In genomic region chr6:49463612-49463967, GRCh38 we compare ENCODE assay signal across 8 cellular contexts. TPM values are rescaled to one million over a fixed set of nuclear protein-coding genes. Genes with fewer than 3 reads are reported as not detected.
A peak's percentile ranks its signal among the peaks of the same experiment; 100 is the strongest.
DNase-seq lines count a peak whose midpoint lies in the region; ATAC-seq and TF ChIP-seq lines count a peak whose summit lies in the region.

No MANE protein-coding gene starts in this region.

- TF ChIP-seq CTCF in GM12864 (IDR thresholded peaks at IDR 0.05; ENCODE audit: low read depth, low read length, missing control alignments): no peak
- TF ChIP-seq CTCF in WTC11 (IDR thresholded peaks at IDR 0.05): no peak
- no peak for TF ChIP-seq CTCF in thoracic aorta (IDR thresholded peaks at IDR 0.05)

- H3K27ac ChIP-seq in iPS-20b (ENCODE audit: low read length) (peak overlapping the region; percentile 42), thoracic aorta (peak overlapping the region; percentile 35 to 88)

- CTCF ChIA-PET in WTC11 (lab: Charles Lee): no interaction called here

- H3K4me1 Mint-ChIP-seq in WTC11: peaks cover 15% of the 10 kb centered on the region

- no peaks in the 10 kb centered on the region for H3K36me3 Mint-ChIP-seq in WTC11

- peak overlapping the region; percentile 97 for H3K9ac ChIP-seq in iPS-20b (ENCODE audit: low read depth, low read length)

- ATAC-seq in HG02571 (IDR thresholded peaks at IDR 0.05; ENCODE audit: unreplicated experiment): peak; percentile 3
- ATAC-seq in WTC11: peak; percentile 5
- ATAC-seq in thoracic aorta (ENCODE audit: insufficient number of reproducible peaks, low FRiP score, low read depth): no peak
- ATAC-seq in HG03469 (IDR thresholded peaks at IDR 0.05; ENCODE audit: unreplicated experiment): no peak
- ATAC-seq in GM18519 (IDR thresholded peaks at IDR 0.05; ENCODE audit: low FRiP score, unreplicated experiment): no peak

- peak overlapping the region; percentile 99 for H3K27ac Mint-ChIP-seq in WTC11

- H3K4me3 Mint-ChIP-seq in WTC11: peak overlapping the region; percentile 100

- H3K27me3 ChIP-seq in iPS-20b (ENCODE audit: insufficient read depth, low read length) (no peaks in the 10 kb centered on the region), thoracic aorta (replicated peaks; ENCODE audit: insufficient read depth) (no peaks in the 10 kb centered on the region)

- POLR2A ChIA-PET in WTC11 (lab: Charles Lee): no interaction called here

- 0 out of 2 replicates have a peak, but pooled peaks cover 4% of the 10 kb centered on the region for H3K4me1 ChIP-seq in iPS-20b (ENCODE audit: insufficient read depth, low read length)
- peaks cover 20 to 38% of the 10 kb centered on the region in 2 donors for H3K4me1 ChIP-seq in thoracic aorta (ENCODE audit: control insufficient read depth in 1 of 2, low read depth in 2 of 2)

- H3K9me3 Mint-ChIP-seq in WTC11: no peaks in the 10 kb centered on the region

- H3K27me3 Mint-ChIP-seq in WTC11 (ENCODE audit: low read depth): no peaks in the 10 kb centered on the region

- DNase-seq in GM12864 (ENCODE audit: low read depth): no peak
- DNase-seq in WTC11 (ENCODE audit: low spot score): no peak
- DNase-seq in thoracic aorta (ENCODE audit: low spot score): no peak
- DNase-seq in NCI-H2107 treated with DMSO at 0.1 percent for 48 hours (lab: John Stamatoyannopoulos, UW; ENCODE audit: unreplicated experiment): no peak

- H3K9me3 ChIP-seq in iPS-20b (ENCODE audit: insufficient read depth, low read depth, low read length) (no peaks in the 10 kb centered on the region), thoracic aorta (no peaks in the 10 kb centered on the region)

- H3K4me3 ChIP-seq in GM12864 (ENCODE audit: low read depth, low read length) (peak overlapping the region; percentile 91), iPS-20b (ENCODE audit: low read length) (peak overlapping the region; percentile 93), thoracic aorta (peak overlapping the region; percentile 96)

- H3K36me3 ChIP-seq in iPS-20b (ENCODE audit: insufficient read depth, low read depth, low read length): peaks cover 4% of the 10 kb centered on the region; the same call in 1 of the 2 replicates
- H3K36me3 ChIP-seq in thoracic aorta: peaks cover 5% of the 10 kb centered on the region

TF ChIP-seq in WTC11, 78 proteins besides CTCF, POLR2A, EP300 and RAD21:
- TF ChIP-seq TP53 (CRISPR knock-in tag; IDR thresholded peaks at IDR 0.05): no peak
- TF ChIP-seq, protein P1, sequence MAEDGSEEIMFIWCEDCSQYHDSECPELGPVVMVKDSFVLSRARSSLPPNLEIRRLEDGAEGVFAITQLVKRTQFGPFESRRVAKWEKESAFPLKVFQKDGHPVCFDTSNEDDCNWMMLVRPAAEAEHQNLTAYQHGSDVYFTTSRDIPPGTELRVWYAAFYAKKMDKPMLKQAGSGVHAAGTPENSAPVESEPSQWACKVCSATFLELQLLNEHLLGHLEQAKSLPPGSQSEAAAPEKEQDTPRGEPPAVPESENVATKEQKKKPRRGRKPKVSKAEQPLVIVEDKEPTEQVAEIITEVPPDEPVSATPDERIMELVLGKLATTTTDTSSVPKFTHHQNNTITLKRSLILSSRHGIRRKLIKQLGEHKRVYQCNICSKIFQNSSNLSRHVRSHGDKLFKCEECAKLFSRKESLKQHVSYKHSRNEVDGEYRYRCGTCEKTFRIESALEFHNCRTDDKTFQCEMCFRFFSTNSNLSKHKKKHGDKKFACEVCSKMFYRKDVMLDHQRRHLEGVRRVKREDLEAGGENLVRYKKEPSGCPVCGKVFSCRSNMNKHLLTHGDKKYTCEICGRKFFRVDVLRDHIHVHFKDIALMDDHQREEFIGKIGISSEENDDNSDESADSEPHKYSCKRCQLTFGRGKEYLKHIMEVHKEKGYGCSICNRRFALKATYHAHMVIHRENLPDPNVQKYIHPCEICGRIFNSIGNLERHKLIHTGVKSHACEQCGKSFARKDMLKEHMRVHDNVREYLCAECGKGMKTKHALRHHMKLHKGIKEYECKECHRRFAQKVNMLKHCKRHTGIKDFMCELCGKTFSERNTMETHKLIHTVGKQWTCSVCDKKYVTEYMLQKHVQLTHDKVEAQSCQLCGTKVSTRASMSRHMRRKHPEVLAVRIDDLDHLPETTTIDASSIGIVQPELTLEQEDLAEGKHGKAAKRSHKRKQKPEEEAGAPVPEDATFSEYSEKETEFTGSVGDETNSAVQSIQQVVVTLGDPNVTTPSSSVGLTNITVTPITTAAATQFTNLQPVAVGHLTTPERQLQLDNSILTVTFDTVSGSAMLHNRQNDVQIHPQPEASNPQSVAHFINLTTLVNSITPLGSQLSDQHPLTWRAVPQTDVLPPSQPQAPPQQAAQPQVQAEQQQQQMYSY (CRISPR knock-in tag; IDR thresholded peaks at IDR 0.05): no peak
- TF ChIP-seq STAT6 (CRISPR knock-in tag; conservative IDR thresholded peaks at IDR 0.05; ENCODE audit: low read depth): no peak
- TF ChIP-seq, protein P2, sequence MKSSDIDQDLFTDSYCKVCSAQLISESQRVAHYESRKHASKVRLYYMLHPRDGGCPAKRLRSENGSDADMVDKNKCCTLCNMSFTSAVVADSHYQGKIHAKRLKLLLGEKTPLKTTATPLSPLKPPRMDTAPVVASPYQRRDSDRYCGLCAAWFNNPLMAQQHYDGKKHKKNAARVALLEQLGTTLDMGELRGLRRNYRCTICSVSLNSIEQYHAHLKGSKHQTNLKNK (CRISPR knock-in tag; IDR thresholded peaks at IDR 0.05): no peak
- TF ChIP-seq OVOL2 (CRISPR knock-in tag; IDR thresholded peaks at IDR 0.05; ENCODE audit: borderline replicate concordance): no peak
- TF ChIP-seq JUN (CRISPR knock-in tag; IDR thresholded peaks at IDR 0.05): no peak
- TF ChIP-seq, protein P3, sequence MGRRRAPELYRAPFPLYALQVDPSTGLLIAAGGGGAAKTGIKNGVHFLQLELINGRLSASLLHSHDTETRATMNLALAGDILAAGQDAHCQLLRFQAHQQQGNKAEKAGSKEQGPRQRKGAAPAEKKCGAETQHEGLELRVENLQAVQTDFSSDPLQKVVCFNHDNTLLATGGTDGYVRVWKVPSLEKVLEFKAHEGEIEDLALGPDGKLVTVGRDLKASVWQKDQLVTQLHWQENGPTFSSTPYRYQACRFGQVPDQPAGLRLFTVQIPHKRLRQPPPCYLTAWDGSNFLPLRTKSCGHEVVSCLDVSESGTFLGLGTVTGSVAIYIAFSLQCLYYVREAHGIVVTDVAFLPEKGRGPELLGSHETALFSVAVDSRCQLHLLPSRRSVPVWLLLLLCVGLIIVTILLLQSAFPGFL (CRISPR knock-in tag; IDR thresholded peaks at IDR 0.05; ENCODE audit: borderline replicate concordance): no peak

RNA-seq across cellular contexts. Expression of gene CENPQ, which starts 0.4 kb away (rescaled TPM):
- 13.1 to 14.2 TPM (median 14.0 TPM) in 3 replicates for total RNA-seq in WTC11 (2021)
- total RNA-seq in thoracic aorta: 1 to 10 TPM; 4.2 to 5.4 TPM

RNA-seq across cellular contexts. Expression of gene MMUT, which starts 0.5 kb away (rescaled TPM):
- total RNA-seq in WTC11 (2021): 11.1 to 12.5 TPM (median 11.2 TPM) in 3 replicates
- 10 to 100 TPM; 15.0 to 16.1 TPM for total RNA-seq in thoracic aorta

RNA-seq across cellular contexts. Expression of gene GLYATL3, which starts 36.1 kb away (rescaled TPM):
- not detected in 3 replicates for total RNA-seq in WTC11 (2021)
- total RNA-seq in thoracic aorta: not detected

Comparison
In these comparisons a context has a peak if more than half of its experiments do, and no peak if none do; other contexts are left out.
1. ATAC-seq: peak in HG02571 (single experiment) and WTC11 (single experiment); none in thoracic aorta (single experiment), HG03469 (single experiment) and GM18519 (single experiment).
2. Peak in every context shown above with its lines, with median percentiles within 50 percentile points of each other: H3K4me3 ChIP-seq.